ENCODE assay signal across 1 cellular context in genomic region chr18:75170022-75170789, GRCh38.
TF ChIP-seq lines count a peak whose summit lies in the region.

No MANE protein-coding gene starts in this region.

TF ChIP-seq in WTC11, 78 proteins besides CTCF, POLR2A, EP300 and RAD21 (continued from another document):
- TF ChIP-seq ZMAT4 (CRISPR knock-in tag; IDR thresholded peaks at IDR 0.05) (no peak), STAT6 (CRISPR knock-in tag; conservative IDR thresholded peaks at IDR 0.05; ENCODE audit: low read depth) (no peak), MAX (CRISPR knock-in tag; IDR thresholded peaks at IDR 0.05) (no peak), ZNF317 (CRISPR knock-in tag; IDR thresholded peaks at IDR 0.05; ENCODE audit: borderline replicate concordance, low read depth) (no peak), E2F4 (CRISPR knock-in tag; IDR thresholded peaks at IDR 0.05; ENCODE audit: borderline replicate concordance, low read depth) (no peak), NR3C1 (CRISPR knock-in tag; conservative IDR thresholded peaks at IDR 0.05; ENCODE audit: low read depth) (no peak), FOXJ3 (CRISPR knock-in tag; IDR thresholded peaks at IDR 0.05; ENCODE audit: borderline replicate concordance) (no peak), MLX (CRISPR knock-in tag; IDR thresholded peaks at IDR 0.05) (no peak), ZNF396 (CRISPR knock-in tag; IDR thresholded peaks at IDR 0.05; ENCODE audit: borderline replicate concordance) (no peak), TCF7 (CRISPR knock-in tag; IDR thresholded peaks at IDR 0.05; ENCODE audit: low read depth) (no peak)
